ENCODE assay signal across 10 cellular contexts in the genomic region with DNA sequence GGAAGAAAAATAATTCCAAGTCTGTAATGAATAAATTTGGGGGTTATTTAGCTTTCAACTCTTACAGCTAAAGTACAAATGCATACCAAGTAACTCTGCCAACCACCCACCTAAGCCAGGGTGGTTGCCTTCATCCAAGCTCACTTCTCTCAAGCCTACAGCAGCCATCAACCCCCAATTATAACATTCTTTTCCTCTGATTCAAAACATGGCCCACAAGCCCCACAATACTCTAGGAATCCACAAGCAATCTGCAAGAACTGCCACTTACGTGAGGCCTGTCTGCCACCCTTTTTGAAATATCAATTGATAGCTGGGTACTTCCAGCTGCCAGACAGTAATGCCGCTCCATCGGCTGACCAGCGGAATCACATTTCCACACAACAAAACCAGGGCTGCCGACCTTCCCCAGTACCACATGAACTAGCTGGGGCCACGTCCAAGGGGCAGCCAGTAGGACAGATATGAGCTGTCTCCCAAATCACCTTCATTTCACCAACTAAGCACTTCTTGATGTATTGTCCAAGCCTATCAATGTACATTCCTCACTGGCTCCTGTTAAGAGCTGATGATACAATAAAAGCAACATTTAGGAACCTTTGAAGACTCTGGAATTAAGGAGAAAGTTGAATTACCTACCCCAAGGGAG. TPM values are rescaled to one million over a fixed set of nuclear protein-coding genes. Genes with fewer than 3 reads are reported as not detected.
DNase-seq lines count a peak whose midpoint lies in the region; ATAC-seq and TF ChIP-seq lines count a peak whose summit lies in the region.
"Had no signal": no experiment of that assay in that cellular context is flagged by ENCODE, and none has a peak within 500 bp of the region (broad histone marks: within the 10 kb centered on the region; RNA-seq: fewer than 3 reads in every experiment).

No MANE protein-coding gene starts in this region.

- peaks cover 26% of the 10 kb centered on the region for H3K36me3 ChIP-seq in SK-N-MC (ENCODE audit: insufficient read depth, low read length)
- H3K36me3 ChIP-seq in fibroblast of lung (ENCODE audit: control insufficient read depth, insufficient read depth, low read length) = no peaks in the 10 kb centered on the region

- H3K4me1 Mint-ChIP-seq in activated CD4-positive, alpha-beta T cell treated with anti-CD3 and anti-CD28 coated beads, Interleukin-2, amount 10 ng/mL, durations not matched to agents 24 days and 14 days = peaks cover 61% of the 10 kb centered on the region
- peaks cover 49% of the 10 kb centered on the region for H3K4me1 Mint-ChIP-seq in stimulated activated effector memory CD8-positive, alpha-beta T cell treated with anti-CD3 and anti-CD28 coated beads, Interleukin-12 subunit alpha, Interleukin-12 subunit beta, amount 100 ng/mL, for 72 hours

- no peaks in the 10 kb centered on the region for H3K9me3 Mint-ChIP-seq in activated CD4-positive, alpha-beta T cell treated with anti-CD3 and anti-CD28 coated beads, Interleukin-2, amount 10 ng/mL, durations not matched to agents 24 days and 14 days
- H3K9me3 Mint-ChIP-seq in stimulated activated effector memory CD8-positive, alpha-beta T cell treated with anti-CD3 and anti-CD28 coated beads, Interleukin-12 subunit alpha, Interleukin-12 subunit beta, amount 100 ng/mL, for 72 hours = no peaks in the 10 kb centered on the region

- no peak for DNase-seq in activated CD4-positive, alpha-beta T cell treated with anti-CD3 and anti-CD28 coated beads, Interleukin-2, amount 10 ng/mL, durations not matched to agents 24 days and 14 days
- DNase-seq in activated CD4-positive, alpha-beta T cell treated with anti-CD3 and anti-CD28 coated beads, Interleukin-2, amount 50 U/mL, for 48 hours = no peak
- no peak for DNase-seq in SK-N-MC (ENCODE audit: low read depth, low spot score)
- DNase-seq in fibroblast of lung (ENCODE audit: low read depth in 2 of 2) = peak; percentile 25 to 84
- DNase-seq in stimulated activated effector memory CD8-positive, alpha-beta T cell treated with anti-CD3 and anti-CD28 coated beads, Interleukin-12 subunit alpha, Interleukin-12 subunit beta, amount 100 ng/mL, for 72 hours (ENCODE audit: low spot score in 2 of 2) = no peak
- no peak for DNase-seq in activated effector memory CD4-positive, alpha-beta T cell treated with Interleukin-2 at 50 U/mL for 16 hours
- DNase-seq in activated effector memory CD4-positive, alpha-beta T cell treated with anti-CD3 and anti-CD28 coated beads, Interleukin-2, amount 50 U/mL, for 16 hours = no peak
- DNase-seq: activated CD8-positive, alpha-beta memory T cell treated with anti-CD3 and anti-CD28 coated beads for 24 hours; NCI-H1417 had no signal

- peaks cover 59% of the 10 kb centered on the region for H3K79me2 ChIP-seq in fibroblast of lung (ENCODE audit: control insufficient read depth, insufficient read depth, low read length)

- peak overlapping the region; percentile 88 for H3K4me2 ChIP-seq in fibroblast of lung (ENCODE audit: extremely low read depth, insufficient read depth, low read length)

- H3K27ac Mint-ChIP-seq in activated CD4-positive, alpha-beta T cell treated with anti-CD3 and anti-CD28 coated beads, Interleukin-2, amount 10 ng/mL, durations not matched to agents 24 days and 14 days = peak overlapping the region; percentile 44
- H3K27ac Mint-ChIP-seq in stimulated activated effector memory CD8-positive, alpha-beta T cell treated with anti-CD3 and anti-CD28 coated beads, Interleukin-12 subunit alpha, Interleukin-12 subunit beta, amount 100 ng/mL, for 72 hours = peak overlapping the region; percentile 69

- H3K4me1 ChIP-seq in fibroblast of lung (ENCODE audit: control insufficient read depth, extremely low read depth, insufficient read depth, low read length) = peaks cover 10% of the 10 kb centered on the region

- H3K9me3 ChIP-seq in SK-N-MC (ENCODE audit: low read depth, low read length) (no peaks in the 10 kb centered on the region), fibroblast of lung (ENCODE audit: control insufficient read depth, insufficient read depth, low read depth, low read length) (no peaks in the 10 kb centered on the region)

- intact Hi-C loops in activated CD4-positive, alpha-beta T cell treated with anti-CD3 and anti-CD28 coated beads, Interleukin-2, amount 10 ng/mL, durations not matched to agents 24 days and 14 days (cut with micrococcal nuclease) = loop anchor here (5.0 kb wide), 3 partner anchors 353 to 1042 kb away; partner anchors contain the start of genes PARP1 and SRP9

- ATAC-seq in stimulated activated effector memory CD8-positive, alpha-beta T cell treated with anti-CD3 and anti-CD28 coated beads, Interleukin-12 subunit alpha, Interleukin-12 subunit beta, amount 100 ng/mL, for 72 hours = no peak
- ATAC-seq in GM18519 (IDR thresholded peaks at IDR 0.05; ENCODE audit: low FRiP score, unreplicated experiment) = no peak

- no peaks in the 10 kb centered on the region for H4K20me1 ChIP-seq in fibroblast of lung (ENCODE audit: control insufficient read depth, extremely low read depth, insufficient read depth, low read length)

- H3K4me3 ChIP-seq in SK-N-MC (peak overlapping the region; percentile 96; the same call in 1 of the 2 replicates), fibroblast of lung (replicated peaks in 1 of 4; ENCODE audit: control extremely low read depth in 1 of 4, insufficient read depth in 1 of 4, low read depth in 3 of 4, low read length in 4 of 4) (peak overlapping the region in 1 of 4 experiments; percentile 22)

- H2AFZ ChIP-seq in fibroblast of lung (ENCODE audit: low read length) = no peak overlapping the region

- H3K36me3 Mint-ChIP-seq in activated CD4-positive, alpha-beta T cell treated with anti-CD3 and anti-CD28 coated beads, Interleukin-2, amount 10 ng/mL, durations not matched to agents 24 days and 14 days (ENCODE audit: low read depth) = peaks cover 41% of the 10 kb centered on the region
- H3K36me3 Mint-ChIP-seq in stimulated activated effector memory CD8-positive, alpha-beta T cell treated with anti-CD3 and anti-CD28 coated beads, Interleukin-12 subunit alpha, Interleukin-12 subunit beta, amount 100 ng/mL, for 72 hours = peaks cover 48% of the 10 kb centered on the region

- no peak for TF ChIP-seq CTCF in fibroblast of lung (conservative IDR thresholded peaks at IDR 0.05 in 1 of 2, IDR thresholded peaks at IDR 0.05 in 1 of 2; ENCODE audit: low read depth in 1 of 2, low read length in 2 of 2)

- H3K4me3 Mint-ChIP-seq in activated CD4-positive, alpha-beta T cell treated with anti-CD3 and anti-CD28 coated beads, Interleukin-2, amount 10 ng/mL, durations not matched to agents 24 days and 14 days = peak overlapping the region; percentile 90
- H3K4me3 Mint-ChIP-seq in stimulated activated effector memory CD8-positive, alpha-beta T cell treated with anti-CD3 and anti-CD28 coated beads, Interleukin-12 subunit alpha, Interleukin-12 subunit beta, amount 100 ng/mL, for 72 hours = peak overlapping the region; percentile 85

- H3K27me3 ChIP-seq in fibroblast of lung (ENCODE audit: control insufficient read depth, insufficient read depth, low read length) = no peaks in the 10 kb centered on the region

- no peak overlapping the region for H3K9ac ChIP-seq in SK-N-MC (ENCODE audit: insufficient read length)
- H3K9ac ChIP-seq in fibroblast of lung (ENCODE audit: insufficient read depth, low read length) = no peak overlapping the region

- no peaks in the 10 kb centered on the region for H3K27me3 Mint-ChIP-seq in activated CD4-positive, alpha-beta T cell treated with anti-CD3 and anti-CD28 coated beads, Interleukin-2, amount 10 ng/mL, durations not matched to agents 24 days and 14 days

- no peak overlapping the region for H3K27ac ChIP-seq in SK-N-MC
- H3K27ac ChIP-seq in fibroblast of lung (ENCODE audit: insufficient read depth, low read length) = peak overlapping the region; percentile 1

RNA-seq across cellular contexts. Expression of gene LBR, which starts 3.2 kb away (rescaled TPM):
- 189 and 195 TPM in 2 replicates for total RNA-seq in activated CD4-positive, alpha-beta T cell treated with anti-CD3 and anti-CD28 coated beads, Interleukin-2, amount 10 ng/mL, durations not matched to agents 24 days and 14 days
- total RNA-seq in fibroblast of lung = 33.9 and 39.5 TPM in 2 replicates
- polyA plus RNA-seq in fibroblast of lung = 34.1 and 39.0 TPM in 2 replicates
- 19.5 and 23.9 TPM in 2 replicates for polyA plus RNA-seq in fibroblast of lung (2012)
- polyA minus RNA-seq in fibroblast of lung (ENCODE audit: low replicate concordance) = 30.4 and 41.9 TPM in 2 replicates

Comparison
In these comparisons a context has a peak if more than half of its experiments do, and no peak if none do; other contexts are left out.
1. DNase-seq: peak in fibroblast of lung (2 of 2); none in activated CD4-positive, alpha-beta T cell treated with anti-CD3 and anti-CD28 coated beads, Interleukin-2, amount 10 ng/mL, durations not matched to agents 24 days and 14 days (single experiment), activated CD4-positive, alpha-beta T cell treated with anti-CD3 and anti-CD28 coated beads, Interleukin-2, amount 50 U/mL, for 48 hours (0 of 2), SK-N-MC (single experiment), stimulated activated effector memory CD8-positive, alpha-beta T cell treated with anti-CD3 and anti-CD28 coated beads, Interleukin-12 subunit alpha, Interleukin-12 subunit beta, amount 100 ng/mL, for 72 hours (0 of 2), activated effector memory CD4-positive, alpha-beta T cell treated with Interleukin-2 at 50 U/mL for 16 hours (single experiment) and activated effector memory CD4-positive, alpha-beta T cell treated with anti-CD3 and anti-CD28 coated beads, Interleukin-2, amount 50 U/mL, for 16 hours (single experiment).